In the genomic region with DNA sequence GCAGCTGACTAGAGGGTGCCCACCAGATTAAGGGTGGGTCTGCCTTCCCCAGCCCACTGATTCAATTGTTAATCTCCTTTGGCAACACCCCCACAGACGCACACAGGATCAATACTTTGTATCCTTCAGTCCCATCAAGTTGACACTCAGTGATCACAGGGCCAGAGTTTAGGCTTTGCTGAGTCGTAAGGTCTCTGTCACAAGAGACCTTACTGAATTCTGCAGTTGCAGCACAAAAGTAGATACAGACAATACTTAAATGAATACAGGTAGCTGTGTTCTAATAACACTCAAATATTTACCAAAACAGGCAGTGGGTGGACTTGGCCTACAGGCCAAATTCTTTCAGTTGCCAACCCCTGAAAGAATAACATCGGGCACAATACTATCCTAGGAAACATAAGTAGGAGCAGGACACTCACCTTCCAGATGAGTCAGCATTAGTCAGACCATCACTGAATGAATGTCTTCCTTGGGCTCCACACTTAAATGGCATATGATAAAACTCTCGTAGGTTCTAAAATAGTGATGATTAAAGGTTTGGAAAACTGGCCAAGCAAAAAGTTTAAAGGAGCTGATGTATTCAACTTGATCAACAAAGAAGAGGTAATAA, we compare ENCODE assay signal across 14 cellular contexts.
DNase-seq lines count a peak whose midpoint lies in the region; ATAC-seq, FAIRE-seq and TF ChIP-seq lines count a peak whose summit lies in the region.
"Had no signal": no experiment of that assay in that cellular context is flagged by ENCODE, and none has a peak within 500 bp of the region (broad histone marks: within the 10 kb centered on the region; RNA-seq: fewer than 3 reads in every experiment).

No MANE protein-coding gene starts in this region.

- intact Hi-C loops in psoas muscle (cut with DNase I), result no loop called here
- intact Hi-C loops in activated CD4-positive, alpha-beta memory T cell treated with anti-CD3 and anti-CD28 coated beads for 36 hours (cut with micrococcal nuclease), result no loop called here

- no peaks in the 10 kb centered on the region for H3K36me3 ChIP-seq in psoas muscle (ENCODE audit: insufficient read depth in 1 of 2, low read depth in 1 of 2)

- peak; percentile 95 for FAIRE-seq in RCC 7860 (lab: Jason Lieb, UNC)
- FAIRE-seq: GM18507 had no signal

- no peaks in the 10 kb centered on the region for H3K4me1 Mint-ChIP-seq in activated CD4-positive, alpha-beta memory T cell treated with anti-CD3 and anti-CD28 coated beads for 36 hours (ENCODE audit: low read depth)
- H3K4me1 Mint-ChIP-seq: activated naive CD8-positive, alpha-beta T cell treated with anti-CD3 and anti-CD28 coated beads for 36 hours had no signal

- DNase-seq in GM04503 (ENCODE audit: low read depth) (peak; percentile 39), RCC 7860 (ENCODE audit: low spot score) (peak; percentile 92), psoas muscle (no peak), COR-L47 (lab: John Stamatoyannopoulos, UW) (no peak)
- DNase-seq in activated CD4-positive, alpha-beta memory T cell treated with anti-CD3 and anti-CD28 coated beads for 36 hours, result no peak
- DNase-seq: activated CD4-positive, alpha-beta T cell treated with anti-CD3 and anti-CD28 coated beads, Interleukin-2, amount 50 U/mL, for 48 hours; activated naive CD8-positive, alpha-beta T cell treated with anti-CD3 and anti-CD28 coated beads for 36 hours; KG1; NCI-H2227 treated with DMSO at 0.1 percent for 48 hours; stimulated activated CD4-positive, alpha-beta T cell treated with anti-CD3 and anti-CD28 coated beads, Interleukin-2, amount 100 ng/mL, for 24 hours had no signal

- no peak overlapping the region for H3K27ac ChIP-seq in psoas muscle

- POLR2A ChIA-PET in activated CD4-positive, alpha-beta memory T cell treated with anti-CD3 and anti-CD28 coated beads for 36 hours (lab: Charles Lee), result no interaction called here

- H3K27me3 Mint-ChIP-seq in activated CD4-positive, alpha-beta memory T cell treated with anti-CD3 and anti-CD28 coated beads for 36 hours, result no peaks in the 10 kb centered on the region
- H3K27me3 Mint-ChIP-seq: activated naive CD8-positive, alpha-beta T cell treated with anti-CD3 and anti-CD28 coated beads for 36 hours had no signal

- no peak overlapping the region for H3K4me3 Mint-ChIP-seq in activated CD4-positive, alpha-beta memory T cell treated with anti-CD3 and anti-CD28 coated beads for 36 hours
- H3K4me3 Mint-ChIP-seq: activated naive CD8-positive, alpha-beta T cell treated with anti-CD3 and anti-CD28 coated beads for 36 hours had no signal

- H3K9me3 Mint-ChIP-seq in activated CD4-positive, alpha-beta memory T cell treated with anti-CD3 and anti-CD28 coated beads for 36 hours, result no peaks in the 10 kb centered on the region
- H3K9me3 Mint-ChIP-seq: activated naive CD8-positive, alpha-beta T cell treated with anti-CD3 and anti-CD28 coated beads for 36 hours had no signal

- CTCF ChIA-PET in activated CD4-positive, alpha-beta memory T cell treated with anti-CD3 and anti-CD28 coated beads for 36 hours (lab: Charles Lee), result no interaction called here

- H3K4me1 ChIP-seq in psoas muscle, result no peaks in the 10 kb centered on the region

- no peaks in the 10 kb centered on the region for H3K9me3 ChIP-seq in psoas muscle

- no peaks in the 10 kb centered on the region for H3K27me3 ChIP-seq in psoas muscle (ENCODE audit: insufficient read depth in 3 of 3, low read length in 2 of 3)

- H3K27ac Mint-ChIP-seq in activated CD4-positive, alpha-beta memory T cell treated with anti-CD3 and anti-CD28 coated beads for 36 hours, result no peak overlapping the region
- H3K27ac Mint-ChIP-seq: activated naive CD8-positive, alpha-beta T cell treated with anti-CD3 and anti-CD28 coated beads for 36 hours had no signal

- 62 to 86% (median 73%) methylated on average over 4 of the region's 4 CpGs for WGBS in psoas muscle, 3 donors

- ATAC-seq in esophagus mucosa, result peak; percentile 91
- peak in 3 of 4 donors; percentile 43 to 73 (median 54) for ATAC-seq in psoas muscle
- no peak for ATAC-seq in HG03460 (IDR thresholded peaks at IDR 0.05; ENCODE audit: unreplicated experiment)
- no peak for ATAC-seq in GM18858 (IDR thresholded peaks at IDR 0.05; ENCODE audit: unreplicated experiment)

- H3K36me3 Mint-ChIP-seq in activated CD4-positive, alpha-beta memory T cell treated with anti-CD3 and anti-CD28 coated beads for 36 hours, result no peaks in the 10 kb centered on the region
- H3K36me3 Mint-ChIP-seq: activated naive CD8-positive, alpha-beta T cell treated with anti-CD3 and anti-CD28 coated beads for 36 hours had no signal

- TF ChIP-seq CTCF in psoas muscle (IDR thresholded peaks at IDR 0.05), result no peak

- H3K4me3 ChIP-seq in psoas muscle, result no peak overlapping the region

Comparison
In these comparisons a context has a peak if more than half of its experiments do, and no peak if none do; other contexts are left out.
1. DNase-seq: peak in GM04503 (single experiment) and RCC 7860 (single experiment); none in psoas muscle (0 of 2), COR-L47 (single experiment) and activated CD4-positive, alpha-beta memory T cell treated with anti-CD3 and anti-CD28 coated beads for 36 hours (single experiment).
2. ATAC-seq: peak in esophagus mucosa (single experiment) and psoas muscle (3 of 4); none in HG03460 (single experiment) and GM18858 (single experiment).